Comparison of ENCODE assay signal across 17 cellular contexts in genomic region chr12:96354844-96355534, GRCh38. TPM values are rescaled to one million over a fixed set of nuclear protein-coding genes. Genes with fewer than 3 reads are reported as not detected.
A peak's percentile ranks its signal among the peaks of the same experiment; 100 is the strongest.
DNase-seq lines count a peak whose midpoint lies in the region; ATAC-seq and TF ChIP-seq lines count a peak whose summit lies in the region.
"Had no signal": no experiment of that assay in that cellular context is flagged by ENCODE, and none has a peak within 500 bp of the region (broad histone marks: within the 10 kb centered on the region; RNA-seq: fewer than 3 reads in every experiment).

No MANE protein-coding gene starts in this region.

- no peaks in the 10 kb centered on the region for H3K9me3 ChIP-seq in CD4-positive, CD25-positive, alpha-beta regulatory T cell (ENCODE audit: control insufficient read depth in 2 of 2, low read length in 2 of 2)
- H3K9me3 ChIP-seq in psoas muscle: no peaks in the 10 kb centered on the region
- H3K9me3 ChIP-seq: Caco-2 had no signal

- H3K4me3 ChIP-seq in CD4-positive, CD25-positive, alpha-beta regulatory T cell (ENCODE audit: low read depth, low read length): no peak overlapping the region
- no peak overlapping the region for H3K4me3 ChIP-seq in psoas muscle
- H3K4me3 ChIP-seq: GM23338 had no signal

- H3K27ac Mint-ChIP-seq in CD4-positive, CD25-positive, alpha-beta regulatory T cell: peak overlapping the region in 2 of 3 donors; percentile 54 to 89
- H3K27ac Mint-ChIP-seq in effector memory CD8-positive, alpha-beta T cell: peak overlapping the region; percentile 26 to 33
- H3K27ac Mint-ChIP-seq in natural killer cell: peak overlapping the region; percentile 7 to 17
- H3K27ac Mint-ChIP-seq: GM23338 had no signal

- no peak overlapping the region for H3K27ac ChIP-seq in CD4-positive, CD25-positive, alpha-beta regulatory T cell (ENCODE audit: insufficient read depth, low read length, poor library complexity, severe bottlenecking)
- H3K27ac ChIP-seq in psoas muscle: no peak overlapping the region

- no peaks in the 10 kb centered on the region for H3K36me3 ChIP-seq in CD4-positive, CD25-positive, alpha-beta regulatory T cell (ENCODE audit: control insufficient read depth, insufficient read depth, low read length)
- H3K36me3 ChIP-seq in psoas muscle (ENCODE audit: insufficient read depth in 1 of 2, low read depth in 1 of 2): no peaks in the 10 kb centered on the region

- no peak for ATAC-seq in CD4-positive, CD25-positive, alpha-beta regulatory T cell (ENCODE audit: low read depth in 2 of 2)
- no peak for ATAC-seq in effector memory CD8-positive, alpha-beta T cell (replicated peaks)
- ATAC-seq in natural killer cell: no peak
- ATAC-seq in HG03280 (IDR thresholded peaks at IDR 0.05; ENCODE audit: unreplicated experiment): no peak
- no peak for ATAC-seq in psoas muscle
- ATAC-seq: GM23338 had no signal

- H3K4me1 Mint-ChIP-seq in CD4-positive, CD25-positive, alpha-beta regulatory T cell: peaks cover 41 to 85% (median 66%) of the 10 kb centered on the region in 4 donors
- peaks cover 43 to 70% of the 10 kb centered on the region in 2 donors for H3K4me1 Mint-ChIP-seq in effector memory CD8-positive, alpha-beta T cell (ENCODE audit: low read depth in 2 of 2)
- H3K4me1 Mint-ChIP-seq in natural killer cell: peaks cover 73 to 84% of the 10 kb centered on the region in 2 donors

- peaks cover 36% of the 10 kb centered on the region for H3K4me1 ChIP-seq in CD4-positive, CD25-positive, alpha-beta regulatory T cell (ENCODE audit: control insufficient read depth, insufficient read depth, low read length, poor library complexity, severe bottlenecking)
- peaks cover 19% of the 10 kb centered on the region for H3K4me1 ChIP-seq in psoas muscle

- H3K36me3 Mint-ChIP-seq in CD4-positive, CD25-positive, alpha-beta regulatory T cell: no peaks in the 10 kb centered on the region
- peaks cover 40% of the 10 kb centered on the region for H3K36me3 Mint-ChIP-seq in effector memory CD8-positive, alpha-beta T cell (ENCODE audit: insufficient read depth)
- H3K36me3 Mint-ChIP-seq in natural killer cell: no peaks in the 10 kb centered on the region

- H3K27me3 ChIP-seq in CD4-positive, CD25-positive, alpha-beta regulatory T cell (ENCODE audit: control insufficient read depth, insufficient read depth, low read length): no peaks in the 10 kb centered on the region
- no peaks in the 10 kb centered on the region for H3K27me3 ChIP-seq in psoas muscle (ENCODE audit: insufficient read depth in 3 of 3, low read length in 2 of 3)

- no peaks in the 10 kb centered on the region for H3K27me3 Mint-ChIP-seq in CD4-positive, CD25-positive, alpha-beta regulatory T cell
- H3K27me3 Mint-ChIP-seq in effector memory CD8-positive, alpha-beta T cell: no peaks in the 10 kb centered on the region
- no peaks in the 10 kb centered on the region for H3K27me3 Mint-ChIP-seq in natural killer cell (ENCODE audit: low read depth in 2 of 2)

- TF ChIP-seq CTCF in natural killer cell (IDR thresholded peaks at IDR 0.05): no peak
- TF ChIP-seq CTCF in psoas muscle (IDR thresholded peaks at IDR 0.05): no peak

- H3K9me3 Mint-ChIP-seq in CD4-positive, CD25-positive, alpha-beta regulatory T cell: no peaks in the 10 kb centered on the region
- no peaks in the 10 kb centered on the region for H3K9me3 Mint-ChIP-seq in effector memory CD8-positive, alpha-beta T cell
- no peaks in the 10 kb centered on the region for H3K9me3 Mint-ChIP-seq in natural killer cell
- H3K9me3 Mint-ChIP-seq: GM23338, HFFc6 had no signal

- in situ Hi-C loops in KBM-7 (cut with MboI; ENCODE audit: low pct_unique_long_range_greater_than_20kb, low sequenced_read_pairs): no loop called here

- H3K4me3 Mint-ChIP-seq in CD4-positive, CD25-positive, alpha-beta regulatory T cell: peak overlapping the region in 2 of 4 donors; percentile 1 to 6
- H3K4me3 Mint-ChIP-seq in effector memory CD8-positive, alpha-beta T cell: peak overlapping the region; percentile 0 to 9
- H3K4me3 Mint-ChIP-seq in natural killer cell: no peak overlapping the region
- H3K4me3 Mint-ChIP-seq: GM23338, HFFc6 had no signal

- DNase-seq in CD4-positive, CD25-positive, alpha-beta regulatory T cell: no peak
- DNase-seq in KBM-7 (peak; percentile 28), natural killer cell (no peak), CD1c-positive myeloid dendritic cell (ENCODE audit: extremely low spot score) (no peak), psoas muscle (no peak)
- no peak for DNase-seq in effector memory CD8-positive, alpha-beta T cell
- DNase-seq in activated CD8-positive, alpha-beta memory T cell treated with anti-CD3 and anti-CD28 coated beads, Interleukin-2, amount 50 U/mL, for 48 hours: no peak
- DNase-seq: C1 segment of cervical spinal cord, Caco-2, DMS153, HFFc6, NCI-H1105, NCI-H1694 treated with DMSO at 0.1 percent for 48 hours, NCI-H526 treated with DMSO at 0.1 percent for 48 hours, SIG-M5 had no signal

- intact Hi-C loops in natural killer cell (cut with micrococcal nuclease): loop anchor here (5.0 kb wide), 1 partner anchor 43 kb away; no protein-coding TSS in a partner anchor
- intact Hi-C loops in psoas muscle (cut with DNase I): no loop called here

- 77 to 79% (median 78%) methylated on average over 8 of the region's 8 CpGs for WGBS in psoas muscle, 3 donors

RNA-seq across cellular contexts. Expression of gene CDK17, which starts 45.2 kb away (rescaled TPM):
- 120 TPM for total RNA-seq in CD4-positive, CD25-positive, alpha-beta regulatory T cell
- 10 to 100 TPM; 21.6 to 33.5 (median 24.6) TPM for polyA plus RNA-seq in CD4-positive, CD25-positive, alpha-beta regulatory T cell
- 100 to 1,000 TPM; 199 to 234 (median 232) TPM for total RNA-seq in natural killer cell
- total RNA-seq in psoas muscle: 10 to 100 TPM; 13.3 to 21.4 (median 16.1) TPM
- polyA plus RNA-seq in psoas muscle: 10 to 100 TPM in 1 of 3 donors, 1 to 10 TPM in 2; 7.2 to 10.2 (median 8.8) TPM

Comparison
In these comparisons a context has a peak if more than half of its experiments do, and no peak if none do; other contexts are left out.
1. H3K27ac Mint-ChIP-seq: peak in every context shown above with its lines; median percentile 72 in CD4-positive, CD25-positive, alpha-beta regulatory T cell; 30 in effector memory CD8-positive, alpha-beta T cell; 12 in natural killer cell.